ENCODE assay signal across 8 cellular contexts in genomic region chr3:132416807-132417694, GRCh38. TPM values are rescaled to one million over a fixed set of nuclear protein-coding genes. Genes with fewer than 3 reads are reported as not detected.
A peak's percentile ranks its signal among the peaks of the same experiment; 100 is the strongest.
DNase-seq lines count a peak whose midpoint lies in the region; ATAC-seq, FAIRE-seq and TF ChIP-seq lines count a peak whose summit lies in the region.

DNAJC13 (plus strand) TSS chr3:132417502; CDS start chr3:132434551, 17,049 bp downstream.

- peak; percentile 68 for FAIRE-seq in H54 (lab: Jason Lieb, UNC)

- H3K27me3 Mint-ChIP-seq in activated T-helper 2 cell treated with anti-CD3 and anti-CD28 coated beads, Interferon-gamma antibody, Interleukin-2, Interleukin-4, amounts not matched to agents 10 μg/mL and 5 μg/mL and 100 μg/mL, durations not matched to agents 14 hours and 24 hours and 36 hours (ENCODE audit: low read depth) = peaks cover 1% of the 10 kb centered on the region
- H3K27me3 Mint-ChIP-seq in natural killer cell (ENCODE audit: low read depth in 2 of 2) = peaks cover 1 to 4% of the 10 kb centered on the region in 2 donors

- H3K4me3 Mint-ChIP-seq in activated T-helper 2 cell treated with anti-CD3 and anti-CD28 coated beads, Interferon-gamma antibody, Interleukin-2, Interleukin-4, amounts not matched to agents 10 μg/mL and 5 μg/mL and 100 μg/mL, durations not matched to agents 14 hours and 24 hours and 36 hours (ENCODE audit: low read depth) = peak within 1 kb of the TSS; percentile 99
- peak within 1 kb of the TSS; percentile 99 for H3K4me3 Mint-ChIP-seq in natural killer cell

- peak within 1 kb of the TSS; percentile 95 for H3K27ac Mint-ChIP-seq in activated T-helper 2 cell treated with anti-CD3 and anti-CD28 coated beads, Interferon-gamma antibody, Interleukin-2, Interleukin-4, amounts not matched to agents 10 μg/mL and 5 μg/mL and 100 μg/mL, durations not matched to agents 14 hours and 24 hours and 36 hours
- peak within 1 kb of the TSS; percentile 84 to 95 for H3K27ac Mint-ChIP-seq in natural killer cell

- H3K9me3 ChIP-seq in RWPE2 (ENCODE audit: severe bottlenecking) = no peaks in the 10 kb centered on the region

- peaks cover 39% of the 10 kb centered on the region for H3K4me1 Mint-ChIP-seq in activated T-helper 2 cell treated with anti-CD3 and anti-CD28 coated beads, Interferon-gamma antibody, Interleukin-2, Interleukin-4, amounts not matched to agents 10 μg/mL and 5 μg/mL and 100 μg/mL, durations not matched to agents 14 hours and 24 hours and 36 hours (ENCODE audit: low read depth)
- H3K4me1 Mint-ChIP-seq in natural killer cell = peaks cover 15 to 22% of the 10 kb centered on the region in 2 donors

- DNase-seq in ELF-1 (ENCODE audit: low read depth, low spot score) (peak; percentile 93), H54 (ENCODE audit: insufficient read length, low spot score) (peak; percentile 76), LoVo (ENCODE audit: low spot score) (peak; percentile 93), RWPE2 (ENCODE audit: low spot score) (peak; percentile 90), fibroblast of pulmonary artery (ENCODE audit: low read depth) (peak; percentile 97), natural killer cell (peak; percentile 85)
- peak; percentile 91 for DNase-seq in activated T-helper 2 cell treated with anti-CD3 and anti-CD28 coated beads, Interferon-gamma antibody, Interleukin-2, Interleukin-4, amounts not matched to agents 10 μg/mL and 5 μg/mL and 100 μg/mL, durations not matched to agents 14 hours and 24 hours and 36 hours (ENCODE audit: low spot score)
- DNase-seq in stimulated activated naive CD4-positive, alpha-beta T cell (lab: John Stamatoyannopoulos, UW) = peak; percentile 87 to 98 (median 91)

- no peaks in the 10 kb centered on the region for H3K9me3 Mint-ChIP-seq in activated T-helper 2 cell treated with anti-CD3 and anti-CD28 coated beads, Interferon-gamma antibody, Interleukin-2, Interleukin-4, amounts not matched to agents 10 μg/mL and 5 μg/mL and 100 μg/mL, durations not matched to agents 14 hours and 24 hours and 36 hours
- H3K9me3 Mint-ChIP-seq in natural killer cell = no peaks in the 10 kb centered on the region

- H3K27me3 ChIP-seq in RWPE2 (ENCODE audit: insufficient read depth, poor library complexity, severe bottlenecking) = no peaks in the 10 kb centered on the region

- peak within 1 kb of the TSS; percentile 91 for H3K4me3 ChIP-seq in RWPE2 (ENCODE audit: severe bottlenecking)
- peak within 1 kb of the TSS; percentile 91 for H3K4me3 ChIP-seq in fibroblast of pulmonary artery (replicated peaks; ENCODE audit: low read depth, low read length)

- peaks cover 14% of the 10 kb centered on the region for H3K36me3 ChIP-seq in RWPE2 (ENCODE audit: low read depth)

- intact Hi-C loops in activated T-helper 2 cell treated with anti-CD3 and anti-CD28 coated beads, Interferon-gamma antibody, Interleukin-2, Interleukin-4, amounts not matched to agents 10 μg/mL and 5 μg/mL and 100 μg/mL, durations not matched to agents 14 hours and 24 hours and 36 hours (cut with micrococcal nuclease) = loop anchor here (1.0 to 10.0 kb wide), 6 partner anchors 29 to 1388 kb away; partner anchors contain the start of genes CDV3, NPHP3, SRPRB and UBA5
- intact Hi-C loops in natural killer cell (cut with micrococcal nuclease) = loop anchor here (2.0 to 10.0 kb wide), 4 partner anchors 305 to 1522 kb away; partner anchors contain the start of genes ASTE1, ATP2C1, CDV3 and NEK11

- peak; percentile 40; the same call in 1 of the 2 replicates for TF ChIP-seq POLR2A in H54 (IDR thresholded peaks at IDR 0.05; ENCODE audit: low read depth, low read length)

- peaks cover 7% of the 10 kb centered on the region for H3K4me1 ChIP-seq in RWPE2 (ENCODE audit: insufficient read depth, poor library complexity, severe bottlenecking)

- H3K36me3 Mint-ChIP-seq in activated T-helper 2 cell treated with anti-CD3 and anti-CD28 coated beads, Interferon-gamma antibody, Interleukin-2, Interleukin-4, amounts not matched to agents 10 μg/mL and 5 μg/mL and 100 μg/mL, durations not matched to agents 14 hours and 24 hours and 36 hours (ENCODE audit: low read depth) = peaks cover 15% of the 10 kb centered on the region
- no peaks in the 10 kb centered on the region for H3K36me3 Mint-ChIP-seq in natural killer cell

- no peak for TF ChIP-seq CTCF in RWPE2 (IDR thresholded peaks at IDR 0.05; ENCODE audit: poor library complexity, severe bottlenecking)
- no peak for TF ChIP-seq CTCF in fibroblast of pulmonary artery (IDR thresholded peaks at IDR 0.05; ENCODE audit: low read length, missing control alignments)
- no peak for TF ChIP-seq CTCF in natural killer cell (IDR thresholded peaks at IDR 0.05)

- peak; percentile 90 for ATAC-seq in RWPE2 (ENCODE audit: low read depth)
- peak; percentile 92 to 97 (median 94) for ATAC-seq in natural killer cell

- H3K27ac ChIP-seq in RWPE2 (ENCODE audit: poor library complexity, severe bottlenecking) = peak within 1 kb of the TSS; percentile 59

RNA-seq across cellular contexts. Expression of gene DNAJC13, which starts in this region (rescaled TPM):
- 32.8 and 36.1 TPM in 2 replicates for total RNA-seq in activated T-helper 2 cell treated with anti-CD3 and anti-CD28 coated beads, Interferon-gamma antibody, Interleukin-2, Interleukin-4, amounts not matched to agents 10 μg/mL and 5 μg/mL and 100 μg/mL, durations not matched to agents 14 hours and 24 hours and 36 hours
- total RNA-seq in natural killer cell = 10 to 100 TPM; 30.5 to 44.0 (median 42.9) TPM

Comparison
In these comparisons a context has a peak if more than half of its experiments do, and no peak if none do; other contexts are left out.
1. Peak in every context shown above with its lines: DNase-seq, ATAC-seq, H3K4me3 ChIP-seq and H3K27ac ChIP-seq.